In genomic region chr17:49298371-49298976, GRCh38 we compare ENCODE assay signal across 19 cellular contexts.
DNase-seq lines count a peak whose midpoint lies in the region; ATAC-seq and TF ChIP-seq lines count a peak whose summit lies in the region.
"Had no signal": no experiment of that assay in that cellular context is flagged by ENCODE, and none has a peak within 500 bp of the region (broad histone marks: within the 10 kb centered on the region; RNA-seq: fewer than 3 reads in every experiment).

No MANE protein-coding gene starts in this region.

- H3K4me3 Mint-ChIP-seq in H9 (no peak overlapping the region), neural progenitor cell (peak overlapping the region; percentile 58)
- no peak overlapping the region for H3K4me3 Mint-ChIP-seq in activated naive CD8-positive, alpha-beta T cell treated with anti-CD3 and anti-CD28 coated beads, Interleukin-2, amount 50 U/mL, for 24 hours
- H3K4me3 Mint-ChIP-seq: B cell; CD4-positive, CD25-positive, alpha-beta regulatory T cell; CD8-positive, alpha-beta T cell; GM23338 had no signal

- H3K9me3 ChIP-seq in H9 (ENCODE audit: control insufficient read depth, low read depth, low read length) (no peaks in the 10 kb centered on the region), SK-N-MC (ENCODE audit: low read depth, low read length) (no peaks in the 10 kb centered on the region), neural progenitor cell (ENCODE audit: low read depth) (no peaks in the 10 kb centered on the region)
- H3K9me3 ChIP-seq: BLaER1, Caco-2, HAP-1 had no signal

- H3K23me2 ChIP-seq in H9 (ENCODE audit: insufficient read length, low read depth, low read length, poor library complexity, severe bottlenecking), result no peaks in the 10 kb centered on the region

- no peak overlapping the region for H3T11ph ChIP-seq in H9 (ENCODE audit: low read length)

- H4K5ac ChIP-seq in H9 (ENCODE audit: insufficient read length, low read depth, low read length), result no peak overlapping the region

- H3K4me3 ChIP-seq in SK-N-MC (no peak overlapping the region), neural progenitor cell (no peak overlapping the region)
- H3K4me3 ChIP-seq: BLaER1, GM23338, HAP-1 had no signal

- H3K27ac ChIP-seq in H9 (ENCODE audit: insufficient read length, low read depth, low read length) (no peak overlapping the region), SK-N-MC (peak overlapping the region; percentile 9; the same call in 1 of the 2 replicates), neural progenitor cell (no peak overlapping the region)
- H3K27ac ChIP-seq: 22Rv1, BLaER1, C4-2B had no signal

- H3K36me3 ChIP-seq in SK-N-MC (ENCODE audit: insufficient read depth, low read length), result peaks cover 15% of the 10 kb centered on the region
- no peaks in the 10 kb centered on the region for H3K36me3 ChIP-seq in neural progenitor cell

- no peaks in the 10 kb centered on the region for H3K4me1 Mint-ChIP-seq in H9
- no peaks in the 10 kb centered on the region for H3K4me1 Mint-ChIP-seq in neural progenitor cell
- peaks cover 11% of the 10 kb centered on the region for H3K4me1 Mint-ChIP-seq in activated naive CD8-positive, alpha-beta T cell treated with anti-CD3 and anti-CD28 coated beads, Interleukin-2, amount 50 U/mL, for 24 hours
- H3K4me1 Mint-ChIP-seq: B cell had no signal

- peak; percentile 8 for ATAC-seq in left colon
- no peak for ATAC-seq in HG03378 (IDR thresholded peaks at IDR 0.05; ENCODE audit: unreplicated experiment)
- no peak for ATAC-seq in activated naive CD8-positive, alpha-beta T cell treated with anti-CD3 and anti-CD28 coated beads, Interleukin-2, amount 50 U/mL, for 24 hours
- ATAC-seq in GM18873 (IDR thresholded peaks at IDR 0.05; ENCODE audit: low FRiP score, unreplicated experiment), result no peak
- ATAC-seq: CD8-positive, alpha-beta T cell; GM23338 had no signal

- H3K9me3 Mint-ChIP-seq in H9 (no peaks in the 10 kb centered on the region), neural progenitor cell (no peaks in the 10 kb centered on the region)
- no peaks in the 10 kb centered on the region for H3K9me3 Mint-ChIP-seq in activated naive CD8-positive, alpha-beta T cell treated with anti-CD3 and anti-CD28 coated beads, Interleukin-2, amount 50 U/mL, for 24 hours
- H3K9me3 Mint-ChIP-seq: CD4-positive, CD25-positive, alpha-beta regulatory T cell; CD8-positive, alpha-beta T cell; GM23338 had no signal

- no peak overlapping the region for H2AFZ ChIP-seq in H9 (ENCODE audit: low read length)
- H2AFZ ChIP-seq in neural progenitor cell (replicated peaks), result no peak overlapping the region
- H2AFZ ChIP-seq: GM23338 had no signal

- H3K18ac ChIP-seq in H9 (ENCODE audit: insufficient read length, low read depth, low read length), result no peak overlapping the region

- H3K4me2 ChIP-seq in H9 (ENCODE audit: insufficient read depth, insufficient read length, low read length), result no peak overlapping the region
- no peak overlapping the region for H3K4me2 ChIP-seq in neural progenitor cell
- H3K4me2 ChIP-seq: BLaER1, GM23338 had no signal

- no peaks in the 10 kb centered on the region for H3K79me2 ChIP-seq in H9 (ENCODE audit: insufficient read depth, low read length)
- H3K79me2 ChIP-seq in neural progenitor cell (ENCODE audit: low read depth), result no peaks in the 10 kb centered on the region

- no peak overlapping the region for H4K8ac ChIP-seq in H9 (replicated peaks; ENCODE audit: insufficient read length, low read depth, low read length)

- H3K36me3 Mint-ChIP-seq in H9 (ENCODE audit: insufficient read depth in 1 of 3, low read depth in 3 of 3) (peaks cover 9 to 23% (median 18%) of the 10 kb centered on the region in 3 experiments; a peak in 6 of 7 replicates), neural progenitor cell (peaks cover 7% of the 10 kb centered on the region)
- no peaks in the 10 kb centered on the region for H3K36me3 Mint-ChIP-seq in activated naive CD8-positive, alpha-beta T cell treated with anti-CD3 and anti-CD28 coated beads, Interleukin-2, amount 50 U/mL, for 24 hours (ENCODE audit: low read depth)

- H3K23ac ChIP-seq in H9 (ENCODE audit: insufficient read length, low read depth, low read length), result no peak overlapping the region

- H2BK20ac ChIP-seq in H9 (ENCODE audit: low read depth, low read length, poor library complexity, severe bottlenecking), result no peak overlapping the region

- DNase-seq in H9, result no peak
- DNase-seq in SK-N-MC (ENCODE audit: low read depth, low spot score), result no peak
- DNase-seq in left colon, result no peak
- no peak for DNase-seq in neural progenitor cell (ENCODE audit: low spot score)
- no peak for DNase-seq in OCI-M2 (lab: John Stamatoyannopoulos, UW; ENCODE audit: unreplicated experiment)
- DNase-seq in activated naive CD8-positive, alpha-beta T cell treated with anti-CD3 and anti-CD28 coated beads, Interleukin-2, amount 50 U/mL, for 24 hours, result no peak
- DNase-seq: Caco-2; CD4-positive, CD25-positive, alpha-beta regulatory T cell; CD8-positive, alpha-beta T cell; DMS153; DND-41 had no signal

- no peaks in the 10 kb centered on the region for H3K79me1 ChIP-seq in H9 (ENCODE audit: insufficient read depth, low read depth, low read length, poor library complexity, severe bottlenecking)

- H3K27me3 ChIP-seq in H9 (ENCODE audit: insufficient read depth, low read length) (no peaks in the 10 kb centered on the region), neural progenitor cell (no peaks in the 10 kb centered on the region)
- H3K27me3 ChIP-seq: BLaER1 had no signal

- no peaks in the 10 kb centered on the region for H3K27me3 Mint-ChIP-seq in H9 (ENCODE audit: low read depth)
- H3K27me3 Mint-ChIP-seq in neural progenitor cell (ENCODE audit: insufficient read depth, low read depth), result peaks cover under 1% of the 10 kb centered on the region
- H3K27me3 Mint-ChIP-seq in activated naive CD8-positive, alpha-beta T cell treated with anti-CD3 and anti-CD28 coated beads, Interleukin-2, amount 50 U/mL, for 24 hours, result no peaks in the 10 kb centered on the region
- H3K27me3 Mint-ChIP-seq: B cell; CD4-positive, CD25-positive, alpha-beta regulatory T cell had no signal

- no peak overlapping the region for H2BK12ac ChIP-seq in H9 (ENCODE audit: insufficient read length, low read depth, low read length)

- H4K91ac ChIP-seq in H9 (ENCODE audit: insufficient read length, low read depth, low read length), result no peak overlapping the region

- no peak overlapping the region for H2AK5ac ChIP-seq in H9 (ENCODE audit: insufficient read length, low read length)

- no peak overlapping the region for H3K14ac ChIP-seq in H9 (ENCODE audit: insufficient read depth, low read length)

- TF ChIP-seq CTCF in H9 (conservative IDR thresholded peaks at IDR 0.05) (no peak), neural progenitor cell (IDR thresholded peaks at IDR 0.05) (no peak)

- H2BK120ac ChIP-seq in H9 (ENCODE audit: low read depth, low read length, poor library complexity, severe bottlenecking), result no peak overlapping the region

- H4K20me1 ChIP-seq in H9 (ENCODE audit: control insufficient read depth, insufficient read depth, insufficient read length), result no peaks in the 10 kb centered on the region
- H4K20me1 ChIP-seq in neural progenitor cell (ENCODE audit: low read depth), result no peaks in the 10 kb centered on the region
- H4K20me1 ChIP-seq: BLaER1 had no signal

- H3K4me1 ChIP-seq in H9 (ENCODE audit: insufficient read depth, low read length) (no peaks in the 10 kb centered on the region), neural progenitor cell (no peaks in the 10 kb centered on the region)
- H3K4me1 ChIP-seq: BLaER1, Caco-2, HAP-1 had no signal

- no CpG with 5 or more reads among the region's 13 CpGs for WGBS in H9 (ENCODE audit: extremely low coverage, insufficient read length, low lambda C conversion rate)

- H3K56ac ChIP-seq in H9 (ENCODE audit: insufficient read length, low read depth, low read length), result no peak overlapping the region

- no peak overlapping the region for H2BK5ac ChIP-seq in H9 (ENCODE audit: insufficient read length, low read length)

- no peaks in the 10 kb centered on the region for H3F3A ChIP-seq in neural progenitor cell (ENCODE audit: low read depth)

- no peak overlapping the region for H2BK15ac ChIP-seq in H9 (ENCODE audit: low read depth, low read length)

- H3K27ac Mint-ChIP-seq in H9 (peak overlapping the region in 2 of 3 experiments; percentile 47 to 70; a peak in 1 of 7 replicates), neural progenitor cell (no peak overlapping the region)
- no peak overlapping the region for H3K27ac Mint-ChIP-seq in activated naive CD8-positive, alpha-beta T cell treated with anti-CD3 and anti-CD28 coated beads, Interleukin-2, amount 50 U/mL, for 24 hours
- H3K27ac Mint-ChIP-seq: B cell; CD4-positive, CD25-positive, alpha-beta regulatory T cell; CD8-positive, alpha-beta T cell; GM23338 had no signal

- intact Hi-C loops in left colon (cut with DNase I, micrococcal nuclease), result no loop called here

- no peak overlapping the region for H3K4ac ChIP-seq in H9 (ENCODE audit: low read depth, low read length)

- H3K9ac ChIP-seq in H9 (ENCODE audit: extremely low read depth, insufficient read length, low read length) (no peak overlapping the region), SK-N-MC (ENCODE audit: insufficient read length) (no peak overlapping the region), neural progenitor cell (no peak overlapping the region)
- H3K9ac ChIP-seq: BLaER1 had no signal

Comparison
In these comparisons a context has a peak if more than half of its experiments do, and no peak if none do; other contexts are left out.
1. H3K27ac Mint-ChIP-seq: peak in H9 (2 of 3); none in neural progenitor cell (single experiment) and activated naive CD8-positive, alpha-beta T cell treated with anti-CD3 and anti-CD28 coated beads, Interleukin-2, amount 50 U/mL, for 24 hours (single experiment).